In the genomic region with DNA sequence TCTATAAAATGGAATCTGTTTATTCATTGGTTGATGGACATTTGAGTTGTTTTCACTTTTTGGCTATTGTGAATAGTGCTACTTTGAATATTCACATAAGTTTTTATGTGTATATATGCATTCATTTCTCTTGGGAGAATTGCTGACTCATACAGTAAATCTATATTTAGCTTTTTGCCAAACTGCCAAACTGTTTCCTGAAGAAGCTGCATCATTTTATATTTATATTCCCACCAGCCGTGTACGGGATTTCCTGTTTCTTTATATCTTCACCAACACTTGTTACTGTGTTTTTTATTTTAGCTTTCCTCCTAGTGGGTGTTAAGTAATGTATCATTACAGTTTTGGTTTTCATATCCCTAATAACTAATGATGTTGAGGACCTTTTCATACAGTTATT, we compare ENCODE assay signal across 1 cellular context.
TF ChIP-seq lines count a peak whose summit lies in the region.

No MANE protein-coding gene starts in this region.

TF ChIP-seq in endothelial cell of umbilical vein, 7 proteins besides CTCF, POLR2A, EP300 and RAD21:
- TF ChIP-seq MYC (IDR thresholded peaks at IDR 0.05; ENCODE audit: low read depth, low read length) (no peak), EZH2 (IDR thresholded peaks at IDR 0.05; ENCODE audit: borderline replicate concordance, low read depth, low read length, severe bottlenecking) (no peak), GATA2 (IDR thresholded peaks at IDR 0.05; ENCODE audit: insufficient read depth, insufficient read length, low read depth, low read length) (no peak), FOS (IDR thresholded peaks at IDR 0.05; ENCODE audit: borderline replicate concordance, insufficient read depth, low read length) (no peak), POLR2AphosphoS5 (IDR thresholded peaks at IDR 0.05; ENCODE audit: insufficient read depth, low read depth, low read length) (no peak), JUN (IDR thresholded peaks at IDR 0.05; ENCODE audit: borderline replicate concordance, insufficient read depth, insufficient read length, low read depth) (no peak)
- TF ChIP-seq, protein P1, sequence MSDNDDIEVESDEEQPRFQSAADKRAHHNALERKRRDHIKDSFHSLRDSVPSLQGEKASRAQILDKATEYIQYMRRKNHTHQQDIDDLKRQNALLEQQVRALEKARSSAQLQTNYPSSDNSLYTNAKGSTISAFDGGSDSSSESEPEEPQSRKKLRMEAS (IDR thresholded peaks at IDR 0.05; ENCODE audit: insufficient read depth, insufficient read length): no peak
TF ChIP-seq in endothelial cell of umbilical vein: peak in this region for 0.
